In the genomic region with DNA sequence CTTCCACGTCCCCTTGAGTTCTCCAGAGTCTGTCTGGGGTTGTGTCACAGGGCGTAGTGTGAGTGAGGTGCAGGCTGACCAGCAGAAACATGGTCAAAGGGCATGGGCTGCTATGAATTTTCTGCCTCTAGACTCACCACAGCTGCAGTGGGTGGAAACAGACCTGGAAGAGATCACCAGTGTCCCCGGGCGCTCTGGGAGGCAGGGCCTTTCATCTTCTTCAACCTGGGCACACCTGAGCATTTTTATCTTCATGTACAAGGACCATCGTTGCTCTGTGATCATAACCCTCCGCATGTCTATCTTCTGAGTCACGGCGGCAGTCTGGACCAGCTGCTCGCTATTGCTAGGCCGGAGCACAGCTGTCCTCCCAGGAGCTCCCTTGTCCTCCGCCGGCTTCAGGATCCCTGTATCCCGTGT, we compare ENCODE assay signal across 19 cellular contexts. TPM values are rescaled to one million over a fixed set of nuclear protein-coding genes. Genes with fewer than 3 reads are reported as not detected.
DNase-seq lines count a peak whose midpoint lies in the region; ATAC-seq and TF ChIP-seq lines count a peak whose summit lies in the region.
"Had no signal": no experiment of that assay in that cellular context is flagged by ENCODE, and none has a peak within 500 bp of the region (broad histone marks: within the 10 kb centered on the region; RNA-seq: fewer than 3 reads in every experiment).

No MANE protein-coding gene starts in this region.

- no peaks in the 10 kb centered on the region for H3K9me3 Mint-ChIP-seq in activated CD4-positive, alpha-beta memory T cell treated with anti-CD3 and anti-CD28 coated beads for 36 hours
- H3K9me3 Mint-ChIP-seq: activated CD4-positive, alpha-beta memory T cell treated with anti-CD3 and anti-CD28 coated beads, Interleukin-2, amount 10 ng/mL, durations not matched to agents 7 days and 5 days; natural killer cell treated with Interleukin-12 subunit alpha and Interleukin-12 subunit beta and Interleukin-15 and Interleukin-18, amount 100 ng/mL, for 72 hours had no signal

- no peak overlapping the region for H3K4me2 ChIP-seq in HCT116 (ENCODE audit: low read length)
- H3K4me2 ChIP-seq: BLaER1 had no signal

- no peak overlapping the region for H3K4me3 ChIP-seq in HCT116 (replicated peaks in 1 of 2; ENCODE audit: low read depth in 1 of 2, low read length in 2 of 2)
- no peak overlapping the region for H3K4me3 ChIP-seq in right lobe of liver
- H3K4me3 ChIP-seq in skin epidermis: no peak overlapping the region
- H3K4me3 ChIP-seq in lower leg skin (ENCODE audit: low read depth, poor library complexity, severe bottlenecking): no peak overlapping the region
- H3K4me3 ChIP-seq: BLaER1, colonic mucosa, heart right ventricle, uterus had no signal

- no peaks in the 10 kb centered on the region for H3K79me2 ChIP-seq in HCT116 (ENCODE audit: insufficient read depth, low read length)

- no peaks in the 10 kb centered on the region for H4K20me1 ChIP-seq in HCT116 (ENCODE audit: insufficient read depth)
- H4K20me1 ChIP-seq: BLaER1 had no signal

- H3K9me2 ChIP-seq in HCT116 (ENCODE audit: insufficient read depth): no peaks in the 10 kb centered on the region

- no peaks in the 10 kb centered on the region for H3K36me3 ChIP-seq in HCT116 (ENCODE audit: control insufficient read depth in 1 of 2, insufficient read depth in 2 of 2, low read length in 2 of 2)
- no peaks in the 10 kb centered on the region for H3K36me3 ChIP-seq in right lobe of liver
- H3K36me3 ChIP-seq: BLaER1, colonic mucosa, heart right ventricle, uterus had no signal

- no peaks in the 10 kb centered on the region for H3K27me3 Mint-ChIP-seq in activated CD4-positive, alpha-beta memory T cell treated with anti-CD3 and anti-CD28 coated beads for 36 hours
- H3K27me3 Mint-ChIP-seq: activated CD4-positive, alpha-beta memory T cell treated with anti-CD3 and anti-CD28 coated beads, Interleukin-2, amount 10 ng/mL, durations not matched to agents 7 days and 5 days; natural killer cell treated with Interleukin-12 subunit alpha and Interleukin-12 subunit beta and Interleukin-15 and Interleukin-18, amount 100 ng/mL, for 72 hours had no signal

- H3K9ac ChIP-seq in HCT116 (ENCODE audit: low read length): no peak overlapping the region
- H3K9ac ChIP-seq: BLaER1 had no signal

- no TSS peak for BruUV-seq in HCT116 (replicated peaks; lab: Mats Ljungman, UMichigan)

- 67% methylated on average over 11 of the region's 13 CpGs for WGBS in right lobe of liver (ENCODE audit: insufficient coverage, low coverage, low lambda C conversion rate, missing lambda C conversion rate)
- WGBS in lower leg skin, 2 donors: 57 to 63% methylated on average over 13 of the region's 13 CpGs

- TF ChIP-seq CTCF in HCT116 (IDR thresholded peaks at IDR 0.05 in 2 of 3, conservative IDR thresholded peaks at IDR 0.05 in 1 of 3; ENCODE audit: borderline replicate concordance in 1 of 3, insufficient read depth in 1 of 3, low read depth in 2 of 3, low read length in 2 of 3) (no peak), VCaP (conservative IDR thresholded peaks at IDR 0.05) (no peak), right lobe of liver (IDR thresholded peaks at IDR 0.05) (no peak), lower leg skin (IDR thresholded peaks at IDR 0.05) (no peak)

- DNase-seq in HCT116 (ENCODE audit: low read depth, low spot score): no peak
- DNase-seq in right lobe of liver: peak in 2 of 3 donors; percentile 38 to 60
- DNase-seq in activated CD4-positive, alpha-beta memory T cell treated with anti-CD3 and anti-CD28 coated beads for 36 hours: no peak
- no peak for DNase-seq in lower leg skin (ENCODE audit: low spot score in 2 of 2)
- DNase-seq in NCI-H345 treated with DMSO at 0.1 percent for 48 hours (lab: John Stamatoyannopoulos, UW; ENCODE audit: unreplicated experiment): no peak
- DNase-seq: activated CD4-positive, alpha-beta memory T cell treated with anti-CD3 and anti-CD28 coated beads, Interleukin-2, amount 10 ng/mL, durations not matched to agents 7 days and 5 days; anterior cingulate cortex; colonic mucosa; DMS79 treated with DMSO at 0.1 percent for 48 hours; heart right ventricle; NCI-H1417 treated with DMSO at 0.1 percent for 48 hours; NCI-H446; stimulated activated CD4-positive, alpha-beta T cell treated with anti-CD3 and anti-CD28 coated beads, Interleukin-4, amount 100 ng/mL, for 1 hour; uterus had no signal

- H3K4me1 Mint-ChIP-seq in activated CD4-positive, alpha-beta memory T cell treated with anti-CD3 and anti-CD28 coated beads for 36 hours (ENCODE audit: low read depth): no peaks in the 10 kb centered on the region

- POLR2A ChIA-PET in HCT116 (lab: Charles Lee): no interaction called here
- POLR2A ChIA-PET in activated CD4-positive, alpha-beta memory T cell treated with anti-CD3 and anti-CD28 coated beads for 36 hours (lab: Charles Lee): no interaction called here

- no peak overlapping the region for H3K4me3 Mint-ChIP-seq in activated CD4-positive, alpha-beta memory T cell treated with anti-CD3 and anti-CD28 coated beads for 36 hours
- H3K4me3 Mint-ChIP-seq: activated CD4-positive, alpha-beta memory T cell treated with anti-CD3 and anti-CD28 coated beads, Interleukin-2, amount 10 ng/mL, durations not matched to agents 7 days and 5 days; natural killer cell treated with Interleukin-12 subunit alpha and Interleukin-12 subunit beta and Interleukin-15 and Interleukin-18, amount 100 ng/mL, for 72 hours had no signal

- peak; percentile 50 for ATAC-seq in HCT116
- peak; percentile 81 to 87 (median 84) for ATAC-seq in right lobe of liver
- ATAC-seq in GM18498 (IDR thresholded peaks at IDR 0.05; ENCODE audit: unreplicated experiment): no peak
- ATAC-seq: natural killer cell treated with Interleukin-12 subunit alpha and Interleukin-12 subunit beta and Interleukin-15 and Interleukin-18, amount 100 ng/mL, for 72 hours had no signal

- H3K27me3 ChIP-seq in HCT116 (ENCODE audit: insufficient read depth, low read length) (no peaks in the 10 kb centered on the region), right lobe of liver (no peaks in the 10 kb centered on the region)
- H3K27me3 ChIP-seq: BLaER1, colonic mucosa, heart right ventricle, uterus had no signal

- H3K4me1 ChIP-seq in HCT116 (ENCODE audit: control insufficient read depth in 1 of 2, insufficient read depth in 2 of 2, low read length in 2 of 2) (peaks cover 0 to 9% of the 10 kb centered on the region in 2 experiments; a peak in 2 of 4 replicates), right lobe of liver (peaks cover 0 to 28% (median 4%) of the 10 kb centered on the region in 4 donors)
- H3K4me1 ChIP-seq: uterus had no signal

- intact Hi-C loops in HCT116 (cut with micrococcal nuclease) (no loop called here), right lobe of liver (cut with DNase I) (no loop called here), lower leg skin (cut with DNase I; ENCODE audit: low total_unique reads) (no loop called here)
- intact Hi-C loops in activated CD4-positive, alpha-beta memory T cell treated with anti-CD3 and anti-CD28 coated beads for 36 hours (cut with micrococcal nuclease): no loop called here

- RAD21 ChIA-PET in HCT116 (lab: Charles Lee; ENCODE audit: low non-redundant PET in 1 of 2, low total read pairs in 2 of 2, uncharacterized antibody in 2 of 2, unreplicated experiment in 2 of 2): no interaction called here

- no peak overlapping the region for H3K27ac Mint-ChIP-seq in activated CD4-positive, alpha-beta memory T cell treated with anti-CD3 and anti-CD28 coated beads for 36 hours
- H3K27ac Mint-ChIP-seq: activated CD4-positive, alpha-beta memory T cell treated with anti-CD3 and anti-CD28 coated beads, Interleukin-2, amount 10 ng/mL, durations not matched to agents 7 days and 5 days had no signal

- no peak for TF ChIP-seq POLR2A in HCT116 (IDR thresholded peaks at IDR 0.05; ENCODE audit: borderline replicate concordance, extremely low read depth, insufficient read depth, insufficient read length)
- no peak for TF ChIP-seq POLR2A in right lobe of liver (IDR thresholded peaks at IDR 0.05)
- no peak for TF ChIP-seq POLR2A in lower leg skin (IDR thresholded peaks at IDR 0.05)

- TF ChIP-seq RAD21 in HCT116 (IDR thresholded peaks at IDR 0.05; ENCODE audit: low read depth): no peak

- H2AFZ ChIP-seq in HCT116 (ENCODE audit: low read depth, low read length, poor library complexity, severe bottlenecking): no peak overlapping the region

- H3K27ac ChIP-seq in HCT116 (ENCODE audit: low read depth, low read length) (no peak overlapping the region), VCaP (peak overlapping the region; percentile 81), right lobe of liver (peak overlapping the region in 1 of 3 donors; percentile 18), skin epidermis (peak overlapping the region in 17 of 21 experiments; percentile 19 to 84 (median 62))
- H3K27ac ChIP-seq: BLaER1, colonic mucosa, heart right ventricle, uterus had no signal

- CTCF ChIA-PET in HCT116 (lab: Charles Lee): no interaction called here
- CTCF ChIA-PET in activated CD4-positive, alpha-beta memory T cell treated with anti-CD3 and anti-CD28 coated beads for 36 hours (lab: Charles Lee): no interaction called here

- no peaks in the 10 kb centered on the region for H3K36me3 Mint-ChIP-seq in activated CD4-positive, alpha-beta memory T cell treated with anti-CD3 and anti-CD28 coated beads for 36 hours
- H3K36me3 Mint-ChIP-seq: natural killer cell treated with Interleukin-12 subunit alpha and Interleukin-12 subunit beta and Interleukin-15 and Interleukin-18, amount 100 ng/mL, for 72 hours had no signal

- H3K9me3 ChIP-seq in HCT116 (ENCODE audit: control insufficient read depth in 1 of 2, insufficient read depth in 1 of 2, low read depth in 1 of 2, low read length in 2 of 2) (no peaks in the 10 kb centered on the region), right lobe of liver (no peaks in the 10 kb centered on the region)
- H3K9me3 ChIP-seq: BLaER1, colonic mucosa, heart right ventricle, uterus had no signal

TF ChIP-seq in HCT116, 20 proteins besides CTCF, POLR2A, EP300 and RAD21 (continues in another document):
- no peak for TF ChIP-seq EGR1 (IDR thresholded peaks at IDR 0.05; ENCODE audit: low read depth)
- no peak for TF ChIP-seq EZH2phosphoT487 (IDR thresholded peaks at IDR 0.05; ENCODE audit: borderline replicate concordance)
- TF ChIP-seq POLR2AphosphoS5 (IDR thresholded peaks at IDR 0.05; ENCODE audit: low read depth, low read length): no peak
- TF ChIP-seq ATF3 (IDR thresholded peaks at IDR 0.05): no peak
- no peak for TF ChIP-seq JUND (IDR thresholded peaks at IDR 0.05)
- TF ChIP-seq, protein P1, sequence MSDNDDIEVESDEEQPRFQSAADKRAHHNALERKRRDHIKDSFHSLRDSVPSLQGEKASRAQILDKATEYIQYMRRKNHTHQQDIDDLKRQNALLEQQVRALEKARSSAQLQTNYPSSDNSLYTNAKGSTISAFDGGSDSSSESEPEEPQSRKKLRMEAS (IDR thresholded peaks at IDR 0.05): no peak

RNA-seq across cellular contexts. Expression of gene DEGS1, which starts 29.6 kb away (rescaled TPM):
- total RNA-seq in HCT116 (2021; ENCODE audit: unreplicated experiment): 23.1 TPM
- 7.6 and 10.7 TPM in 2 replicates for polyA plus RNA-seq in HCT116 (2012)
- 10 to 100 TPM; 17.9 to 43.5 (median 29.0) TPM for total RNA-seq in right lobe of liver
- 10 to 100 TPM; 27.9 to 28.4 TPM for total RNA-seq in activated CD4-positive, alpha-beta memory T cell treated with anti-CD3 and anti-CD28 coated beads for 36 hours
- total RNA-seq in lower leg skin: 100 to 1,000 TPM; 629 to 976 (median 837) TPM

Comparison
In these comparisons a context has a peak if more than half of its experiments do, and no peak if none do; other contexts are left out.
1. DNase-seq: peak in right lobe of liver (2 of 3); none in HCT116 (single experiment), activated CD4-positive, alpha-beta memory T cell treated with anti-CD3 and anti-CD28 coated beads for 36 hours (single experiment), lower leg skin (0 of 2) and NCI-H345 treated with DMSO at 0.1 percent for 48 hours (single experiment).
2. RNA of gene DEGS1, which starts 29.6 kb away (total RNA-seq): 629 to 976 TPM in lower leg skin; 17.9 to 43.5 TPM in right lobe of liver, 27.9 to 28.4 TPM in activated CD4-positive, alpha-beta memory T cell treated with anti-CD3 and anti-CD28 coated beads for 36 hours and 23.1 TPM in HCT116 (single experiment); every median in the first group is over 10 times any median in the second.